In the genomic region with DNA sequence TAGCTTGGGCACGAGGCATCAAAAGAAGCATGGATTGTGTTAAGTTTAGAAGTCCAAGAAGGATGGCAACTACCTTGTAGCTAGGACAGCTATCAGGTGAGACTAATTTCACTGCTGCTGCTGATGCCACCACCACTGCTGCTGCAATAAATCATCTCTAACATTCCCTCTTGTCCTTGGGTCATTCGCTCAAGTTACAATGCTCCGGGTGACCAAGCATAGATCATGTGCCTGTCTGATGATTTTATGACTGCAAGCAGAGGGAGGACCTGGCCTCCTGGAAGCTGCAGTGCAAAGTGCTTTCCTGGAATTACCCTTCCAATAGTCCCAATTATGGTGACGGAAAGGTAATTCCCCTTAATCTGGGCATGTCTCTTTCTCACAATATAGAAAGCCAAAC, we compare ENCODE assay signal across 1 cellular context.
TF ChIP-seq lines count a peak whose summit lies in the region.

No MANE protein-coding gene starts in this region.

TF ChIP-seq in HEK293, 187 proteins besides CTCF, POLR2A, EP300 and RAD21 (continued from another document):
- TF ChIP-seq, protein P1, sequence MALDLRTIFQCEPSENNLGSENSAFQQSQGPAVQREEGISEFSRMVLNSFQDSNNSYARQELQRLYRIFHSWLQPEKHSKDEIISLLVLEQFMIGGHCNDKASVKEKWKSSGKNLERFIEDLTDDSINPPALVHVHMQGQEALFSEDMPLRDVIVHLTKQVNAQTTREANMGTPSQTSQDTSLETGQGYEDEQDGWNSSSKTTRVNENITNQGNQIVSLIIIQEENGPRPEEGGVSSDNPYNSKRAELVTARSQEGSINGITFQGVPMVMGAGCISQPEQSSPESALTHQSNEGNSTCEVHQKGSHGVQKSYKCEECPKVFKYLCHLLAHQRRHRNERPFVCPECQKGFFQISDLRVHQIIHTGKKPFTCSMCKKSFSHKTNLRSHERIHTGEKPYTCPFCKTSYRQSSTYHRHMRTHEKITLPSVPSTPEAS (tag by site-specific recombination; IDR thresholded peaks at IDR 0.05): no peak
TF ChIP-seq in HEK293: peak in this region for 1.
